In genomic region chr7:99371376-99371920, GRCh38 we compare ENCODE assay signal across 22 cellular contexts. TPM values are rescaled to one million over a fixed set of nuclear protein-coding genes. Genes with fewer than 3 reads are reported as not detected.
DNase-seq lines count a peak whose midpoint lies in the region; ATAC-seq, FAIRE-seq and TF ChIP-seq lines count a peak whose summit lies in the region.
"Had no signal": no experiment of that assay in that cellular context is flagged by ENCODE, and none has a peak within 500 bp of the region (broad histone marks: within the 10 kb centered on the region; RNA-seq: fewer than 3 reads in every experiment).

No MANE protein-coding gene starts in this region.

- no peak overlapping the region for H2BK12ac ChIP-seq in H9 (ENCODE audit: insufficient read length, low read depth, low read length)

- H2BK5ac ChIP-seq in H9 (ENCODE audit: insufficient read length, low read length), result no peak overlapping the region

- H3K79me1 ChIP-seq in H9 (ENCODE audit: insufficient read depth, low read depth, low read length, poor library complexity, severe bottlenecking), result no peaks in the 10 kb centered on the region

- H4K20me1 ChIP-seq in HepG2 (ENCODE audit: insufficient read depth, low read length), result 0 out of 2 replicates have a peak, but pooled peaks cover 2% of the 10 kb centered on the region
- no peaks in the 10 kb centered on the region for H4K20me1 ChIP-seq in H9 (ENCODE audit: control insufficient read depth, insufficient read depth, insufficient read length)

- CTCF ChIA-PET in HepG2 (lab: Yijun Ruan, JAX; ENCODE audit: low intra/inter-chr PET ratio, low total read pairs) (no interaction called here), WTC11 (lab: Charles Lee) (no interaction called here)

- BruUV-seq in HepG2 (replicated peaks; lab: Mats Ljungman, UMichigan), result no TSS peak

- H3K23ac ChIP-seq in H9 (ENCODE audit: insufficient read length, low read depth, low read length), result no peak overlapping the region

- H3K14ac ChIP-seq in H9 (ENCODE audit: insufficient read depth, low read length), result no peak overlapping the region

- peaks cover 0 to 10% (median 2%) of the 10 kb centered on the region in 3 donors for H3K36me3 Mint-ChIP-seq in naive thymus-derived CD8-positive, alpha-beta T cell
- no peaks in the 10 kb centered on the region for H3K36me3 Mint-ChIP-seq in WTC11
- peaks cover 6 to 10% (median 7%) of the 10 kb centered on the region in 3 experiments; a peak in 6 of 7 replicates for H3K36me3 Mint-ChIP-seq in H9 (ENCODE audit: insufficient read depth in 1 of 3, low read depth in 3 of 3)
- H3K36me3 Mint-ChIP-seq: activated naive CD8-positive, alpha-beta T cell; memory B cell had no signal

- no peak for DNase-seq in HepG2 (ENCODE audit: low spot score)
- no peak for DNase-seq in right lobe of liver
- DNase-seq in choroid plexus epithelial cell (ENCODE audit: low read depth), result peak; percentile 28
- no peak for DNase-seq in naive thymus-derived CD8-positive, alpha-beta T cell
- DNase-seq in gastrocnemius medialis, result no peak
- no peak for DNase-seq in WTC11 (ENCODE audit: low spot score)
- no peak for DNase-seq in H9
- no peak for DNase-seq in posterior cingulate gyrus
- DNase-seq: activated CD4-positive, alpha-beta memory T cell treated with anti-CD3 and anti-CD28 coated beads for 36 hours; activated CD4-positive, CD25-positive, alpha-beta regulatory T cell; dorsolateral prefrontal cortex; head of caudate nucleus; left cardiac atrium; NCI-H1105 treated with DMSO at 0.1 percent for 48 hours; NCI-H2081; NCI-H82; T1000 had no signal

- POLR2A ChIA-PET in HepG2 (lab: Yijun Ruan, JAX) (interaction anchor here (1.6 kb wide), 1 partner anchor 37 kb away, joined by 29 read pairs; the partner anchor contains the start of genes BUD31 and PDAP1), WTC11 (lab: Charles Lee) (interaction anchor here (2.0 kb wide), 1 partner anchor 22 kb away, joined by 8 read pairs; no protein-coding TSS in a partner anchor)
- POLR2A ChIA-PET in naive thymus-derived CD8-positive, alpha-beta T cell (lab: Charles Lee), result interaction anchor here (1.2 to 9.9 kb wide), 7 partner anchors 9 to 54 kb away, joined by 4 to 102 read pairs (median 14); partner anchors contain the start of genes BUD31 and PDAP1

- H3K36me3 ChIP-seq in HepG2 (replicated peaks in 1 of 2; ENCODE audit: control insufficient read depth in 1 of 2, insufficient read depth in 2 of 2, low read length in 2 of 2) (peaks cover 2 to 8% of the 10 kb centered on the region in 2 experiments; a peak in 3 of 5 replicates), right lobe of liver (peaks cover 0 to 9% (median 0%) of the 10 kb centered on the region in 4 donors), gastrocnemius medialis (peaks cover 0 to 13% of the 10 kb centered on the region in 2 donors)

- H3K27ac ChIP-seq in HepG2 (ENCODE audit: extremely low read length, insufficient read depth, low read length), result no peak overlapping the region
- no peak overlapping the region for H3K27ac ChIP-seq in right lobe of liver
- no peak overlapping the region for H3K27ac ChIP-seq in gastrocnemius medialis
- H3K27ac ChIP-seq in H9 (ENCODE audit: insufficient read length, low read depth, low read length), result no peak overlapping the region

- 92% methylated on average over 11 of the region's 11 CpGs for WGBS in HepG2 (ENCODE audit: low lambda C conversion rate)
- 89% methylated on average over 7 of the region's 11 CpGs for WGBS in right lobe of liver (ENCODE audit: insufficient coverage, low coverage, low lambda C conversion rate, missing lambda C conversion rate)
- no CpG with 5 or more reads among the region's 11 CpGs for WGBS in H9 (ENCODE audit: extremely low coverage, insufficient read length, low lambda C conversion rate)

- H3K27me3 ChIP-seq in HepG2 (ENCODE audit: control insufficient read depth in 1 of 2, insufficient read depth in 2 of 2, low read length in 2 of 2) (no peaks in the 10 kb centered on the region), right lobe of liver (no peaks in the 10 kb centered on the region), gastrocnemius medialis (no peaks in the 10 kb centered on the region), H9 (ENCODE audit: insufficient read depth, low read length) (no peaks in the 10 kb centered on the region)
- H3K27me3 ChIP-seq: dorsolateral prefrontal cortex had no signal

- FAIRE-seq in HepG2 (lab: Jason Lieb, UNC), result no peak
- FAIRE-seq: GM19239 had no signal

- H3K27ac Mint-ChIP-seq in naive thymus-derived CD8-positive, alpha-beta T cell, result peak overlapping the region in 8 of 10 donors; percentile 41 to 86 (median 64)
- no peak overlapping the region for H3K27ac Mint-ChIP-seq in WTC11
- H3K27ac Mint-ChIP-seq in H9, result 0 out of 7 replicates have a peak overlapping the region, but pooled peaks of 1 of the 3 experiments have one; percentile 15
- H3K27ac Mint-ChIP-seq: activated CD4-positive, alpha-beta memory T cell treated with anti-CD3 and anti-CD28 coated beads for 36 hours; activated naive CD8-positive, alpha-beta T cell; memory B cell had no signal

- TF ChIP-seq POLR2A in HepG2 (IDR thresholded peaks at IDR 0.05; ENCODE audit: insufficient read depth in 1 of 2, low read depth in 2 of 2, low read length in 2 of 2), result no peak
- no peak for TF ChIP-seq POLR2A in right lobe of liver (IDR thresholded peaks at IDR 0.05)
- no peak for TF ChIP-seq POLR2A in gastrocnemius medialis (IDR thresholded peaks at IDR 0.05)

- H3K9me3 Mint-ChIP-seq in naive thymus-derived CD8-positive, alpha-beta T cell, result no peaks in the 10 kb centered on the region
- no peaks in the 10 kb centered on the region for H3K9me3 Mint-ChIP-seq in WTC11
- H3K9me3 Mint-ChIP-seq in H9, result no peaks in the 10 kb centered on the region
- H3K9me3 Mint-ChIP-seq: activated CD4-positive, alpha-beta memory T cell treated with anti-CD3 and anti-CD28 coated beads for 36 hours; central memory CD8-positive, alpha-beta T cell; memory B cell had no signal

- peak overlapping the region in 1 of 10 donors; percentile 29 for H3K4me3 Mint-ChIP-seq in naive thymus-derived CD8-positive, alpha-beta T cell
- no peak overlapping the region for H3K4me3 Mint-ChIP-seq in WTC11
- H3K4me3 Mint-ChIP-seq in H9, result no peak overlapping the region
- H3K4me3 Mint-ChIP-seq: activated CD4-positive, alpha-beta memory T cell treated with anti-CD3 and anti-CD28 coated beads for 36 hours; activated naive CD8-positive, alpha-beta T cell; central memory CD8-positive, alpha-beta T cell; memory B cell had no signal

- H3K4me2 ChIP-seq in HepG2 (ENCODE audit: low read depth, low read length), result no peak overlapping the region
- H3K4me2 ChIP-seq in H9 (ENCODE audit: insufficient read depth, insufficient read length, low read length), result no peak overlapping the region

- no peak overlapping the region for H4K5ac ChIP-seq in H9 (ENCODE audit: insufficient read length, low read depth, low read length)

- H2BK120ac ChIP-seq in H9 (ENCODE audit: low read depth, low read length, poor library complexity, severe bottlenecking), result no peak overlapping the region

- peaks cover 3% of the 10 kb centered on the region for H3K23me2 ChIP-seq in H9 (ENCODE audit: insufficient read length, low read depth, low read length, poor library complexity, severe bottlenecking)

- intact Hi-C loops in HepG2 (cut with micrococcal nuclease; ENCODE audit: unreplicated experiment) (loop anchor here (5.0 kb wide), 1 partner anchor 36 kb away; the partner anchor contains the start of genes BUD31 and PDAP1), right lobe of liver (cut with DNase I) (no loop called here), gastrocnemius medialis (cut with DNase I; ENCODE audit: low total_unique reads) (no loop called here), posterior cingulate gyrus (cut with DNase I) (no loop called here)

- TF ChIP-seq EP300 in HepG2 (IDR thresholded peaks at IDR 0.05; ENCODE audit: low read depth in 2 of 2, low read length in 2 of 2), result no peak
- TF ChIP-seq EP300 in HepG2 (CRISPR knock-in tag; IDR thresholded peaks at IDR 0.05; ENCODE audit: borderline replicate concordance), result no peak

- TF ChIP-seq RAD21 in HepG2 (CRISPR knock-in tag; IDR thresholded peaks at IDR 0.05), result no peak

- H3K79me2 ChIP-seq in HepG2 (ENCODE audit: insufficient read depth, low read length) (peaks cover 5% of the 10 kb centered on the region), H9 (ENCODE audit: insufficient read depth, low read length) (no peaks in the 10 kb centered on the region)

- no peak overlapping the region for H2AK5ac ChIP-seq in H9 (ENCODE audit: insufficient read length, low read length)

- H3K9me3 ChIP-seq in HepG2 (ENCODE audit: low read length), result no peaks in the 10 kb centered on the region
- H3K9me3 ChIP-seq in right lobe of liver, result no peaks in the 10 kb centered on the region
- no peaks in the 10 kb centered on the region for H3K9me3 ChIP-seq in gastrocnemius medialis
- H3K9me3 ChIP-seq in H9 (ENCODE audit: control insufficient read depth, low read depth, low read length), result no peaks in the 10 kb centered on the region

- H3K4me1 Mint-ChIP-seq in naive thymus-derived CD8-positive, alpha-beta T cell, result peaks cover 6 to 26% (median 23%) of the 10 kb centered on the region in 4 donors
- H3K4me1 Mint-ChIP-seq in WTC11 (peaks cover 16% of the 10 kb centered on the region), H9 (peaks cover 8 to 9% of the 10 kb centered on the region in 2 experiments)
- H3K4me1 Mint-ChIP-seq: central memory CD8-positive, alpha-beta T cell; memory B cell had no signal

- no peak overlapping the region for H3K18ac ChIP-seq in H9 (ENCODE audit: insufficient read length, low read depth, low read length)

- H4K91ac ChIP-seq in H9 (ENCODE audit: insufficient read length, low read depth, low read length), result no peak overlapping the region

- H3K4ac ChIP-seq in H9 (ENCODE audit: low read depth, low read length), result no peak overlapping the region

- no peak overlapping the region for H3K4me3 ChIP-seq in HepG2 (replicated peaks in 1 of 3; ENCODE audit: insufficient read depth in 1 of 3, low read depth in 2 of 3, low read length in 3 of 3)
- no peak overlapping the region for H3K4me3 ChIP-seq in right lobe of liver
- no peak overlapping the region for H3K4me3 ChIP-seq in choroid plexus epithelial cell (ENCODE audit: low read depth, low read length)
- H3K4me3 ChIP-seq in gastrocnemius medialis, result no peak overlapping the region

- no peak overlapping the region for H3T11ph ChIP-seq in H9 (ENCODE audit: low read length)

- H3K4me1 ChIP-seq in HepG2 (ENCODE audit: insufficient read depth, low read length) (peaks cover 37% of the 10 kb centered on the region), right lobe of liver (peaks cover 0 to 23% (median 2%) of the 10 kb centered on the region in 4 donors), gastrocnemius medialis (peaks cover 0 to 9% of the 10 kb centered on the region in 2 donors), H9 (ENCODE audit: insufficient read depth, low read length) (peaks cover under 1% of the 10 kb centered on the region; the same call in 1 of the 2 replicates)

- H2BK15ac ChIP-seq in H9 (ENCODE audit: low read depth, low read length), result no peak overlapping the region

- H4K8ac ChIP-seq in H9 (replicated peaks; ENCODE audit: insufficient read length, low read depth, low read length), result no peak overlapping the region

- TF ChIP-seq CTCF in HepG2 (CRISPR knock-in tag; IDR thresholded peaks at IDR 0.05), result no peak
- no peak for TF ChIP-seq CTCF in right lobe of liver (IDR thresholded peaks at IDR 0.05)
- TF ChIP-seq CTCF in choroid plexus epithelial cell (conservative IDR thresholded peaks at IDR 0.05; ENCODE audit: low read depth, low read length), result no peak
- TF ChIP-seq CTCF in gastrocnemius medialis (IDR thresholded peaks at IDR 0.05 in 4 of 5, conservative IDR thresholded peaks at IDR 0.05 in 1 of 5), result no peak
- TF ChIP-seq CTCF in WTC11 (IDR thresholded peaks at IDR 0.05), result no peak
- TF ChIP-seq CTCF in H9 (conservative IDR thresholded peaks at IDR 0.05), result no peak

- 0 out of 2 replicates have a peak overlapping the region, but pooled peaks have one; percentile 3 for H3K9ac ChIP-seq in HepG2 (ENCODE audit: insufficient read depth, low read depth, low read length)
- no peak overlapping the region for H3K9ac ChIP-seq in H9 (ENCODE audit: extremely low read depth, insufficient read length, low read length)

- H2AFZ ChIP-seq in HepG2 (ENCODE audit: low read length) (no peak overlapping the region), H9 (ENCODE audit: low read length) (no peak overlapping the region)

- no peak overlapping the region for H2BK20ac ChIP-seq in H9 (ENCODE audit: low read depth, low read length, poor library complexity, severe bottlenecking)

- in situ Hi-C loops in HepG2 (cut with HindIII; ENCODE audit: extremely low pct_ligation_motif_present, low pct_unique_long_range_greater_than_20kb), result no loop called here
- in situ Hi-C loops in gastrocnemius medialis (cut with MboI; ENCODE audit: low sequenced_read_pairs in 4 of 4), result no loop called here

- no peak for ATAC-seq in HepG2
- no peak for ATAC-seq in right lobe of liver
- no peak for ATAC-seq in naive thymus-derived CD8-positive, alpha-beta T cell
- ATAC-seq in gastrocnemius medialis, result no peak
- no peak for ATAC-seq in WTC11
- ATAC-seq: left cardiac atrium, Right ventricle myocardium inferior had no signal

- H3K27me3 Mint-ChIP-seq in naive thymus-derived CD8-positive, alpha-beta T cell, result no peaks in the 10 kb centered on the region
- H3K27me3 Mint-ChIP-seq in WTC11 (ENCODE audit: low read depth) (peaks cover 12% of the 10 kb centered on the region), H9 (ENCODE audit: low read depth) (peaks cover 13% of the 10 kb centered on the region)
- H3K27me3 Mint-ChIP-seq: activated CD4-positive, alpha-beta memory T cell treated with anti-CD3 and anti-CD28 coated beads for 36 hours; activated naive CD8-positive, alpha-beta T cell; central memory CD8-positive, alpha-beta T cell; memory B cell had no signal

- H3K56ac ChIP-seq in H9 (ENCODE audit: insufficient read length, low read depth, low read length), result no peak overlapping the region

RNA-seq across cellular contexts. Expression of gene ARPC1B, which starts 3.1 kb away (rescaled TPM):
- total RNA-seq in HepG2 (2016; rRNA removed; fragmentation: Illumina TruSeq; extraction: Trizol) (89.1 and 92.2 TPM in 2 replicates), right lobe of liver (100 to 1,000 TPM in 2 of 6 experiments, 10 to 100 TPM in 4; 24.4 to 197 (median 52.7) TPM), gastrocnemius medialis (10 to 100 TPM; 24.7 to 38.7 (median 30.8) TPM), WTC11 (2021) (63.3 to 70.2 TPM (median 66.2 TPM) in 3 replicates), H9 (2021) (56.3 and 60.7 TPM in 2 replicates)
- 177 and 178 TPM in 2 replicates for total RNA-seq in HepG2 (2016; cell fraction: cytosol; rRNA removed; fragmentation: Illumina TruSeq; extraction: Trizol; ENCODE audit: low read depth)
- total RNA-seq in HepG2 (2016; cell fraction: insoluble cytoplasmic fraction; rRNA removed; fragmentation: Illumina TruSeq; extraction: Trizol), result 96.5 and 103 TPM in 2 replicates
- 193 and 196 TPM in 2 replicates for total RNA-seq in HepG2 (2016; cell fraction: membrane; rRNA removed; fragmentation: Illumina TruSeq; extraction: Trizol)
- total RNA-seq in HepG2 (2016; cell fraction: nucleus; rRNA removed; fragmentation: Illumina TruSeq; extraction: Trizol), result 40.7 and 55.8 TPM in 2 replicates
- polyA plus RNA-seq in HepG2 (2011; rRNA removed), result 72.9 and 89.3 TPM in 2 replicates
- polyA plus RNA-seq in HepG2 (2011; cell fraction: cytosol; rRNA removed), result 96.6 and 133 TPM in 2 replicates
- 99.1 and 115 TPM in 2 replicates for polyA plus RNA-seq in HepG2 (2011; cell fraction: nucleus; rRNA removed)
- polyA plus RNA-seq in HepG2 (2012), result 36.2 and 88.7 TPM in 2 replicates
- 263 and 307 TPM in 2 replicates for polyA plus RNA-seq in HepG2 (2016; cell fraction: cytosol; fragmentation: Illumina TruSeq; extraction: Trizol; ENCODE audit: low read depth)
- polyA plus RNA-seq in HepG2 (2016; cell fraction: insoluble cytoplasmic fraction; fragmentation: Illumina TruSeq; extraction: Trizol; ENCODE audit: low read depth), result 123 and 124 TPM in 2 replicates
- 224 and 233 TPM in 2 replicates for polyA plus RNA-seq in HepG2 (2016; cell fraction: membrane; fragmentation: Illumina TruSeq; extraction: Trizol; ENCODE audit: low read depth)
- 78.2 and 84.5 TPM in 2 replicates for polyA plus RNA-seq in HepG2 (2016; cell fraction: nucleus; fragmentation: Illumina TruSeq; extraction: Trizol; ENCODE audit: insufficient read depth, low read depth)
- 58.7 and 66.9 TPM in 2 replicates for polyA minus RNA-seq in HepG2 (2011; rRNA and poly(A)+ RNA removed; ENCODE audit: low replicate concordance)
- polyA minus RNA-seq in HepG2 (2011; cell fraction: cytosol; rRNA and poly(A)+ RNA removed), result 37.9 and 45.0 TPM in 2 replicates
- polyA minus RNA-seq in HepG2 (2011; cell fraction: nucleus; rRNA and poly(A)+ RNA removed), result 27.1 and 29.6 TPM in 2 replicates
- 100 to 1,000 TPM; 165 to 170 TPM for total RNA-seq in naive thymus-derived CD8-positive, alpha-beta T cell
- polyA plus RNA-seq in naive thymus-derived CD8-positive, alpha-beta T cell, result 100 to 1,000 TPM; 597 to 712 (median 662) TPM

RNA-seq across cellular contexts. Expression of gene PDAP1, which starts 36.9 kb away (rescaled TPM):
- total RNA-seq in HepG2 (2016; rRNA removed; fragmentation: Illumina TruSeq; extraction: Trizol), result 95.1 and 100 TPM in 2 replicates
- 15.0 and 19.2 TPM in 2 replicates for total RNA-seq in HepG2 (2016; cell fraction: cytosol; rRNA removed; fragmentation: Illumina TruSeq; extraction: Trizol; ENCODE audit: low read depth)
- total RNA-seq in HepG2 (2016; cell fraction: insoluble cytoplasmic fraction; rRNA removed; fragmentation: Illumina TruSeq; extraction: Trizol), result 90.3 and 105 TPM in 2 replicates
- 52.2 and 52.9 TPM in 2 replicates for total RNA-seq in HepG2 (2016; cell fraction: membrane; rRNA removed; fragmentation: Illumina TruSeq; extraction: Trizol)
- 30.1 and 33.8 TPM in 2 replicates for total RNA-seq in HepG2 (2016; cell fraction: nucleus; rRNA removed; fragmentation: Illumina TruSeq; extraction: Trizol)
- 12.8 and 13.0 TPM in 2 replicates for polyA plus RNA-seq in HepG2 (2011; rRNA removed)
- polyA plus RNA-seq in HepG2 (2011; cell fraction: cytosol; rRNA removed), result 19.6 and 25.2 TPM in 2 replicates
- 14.1 and 20.3 TPM in 2 replicates for polyA plus RNA-seq in HepG2 (2011; cell fraction: nucleus; rRNA removed)
- 53.9 and 81.7 TPM in 2 replicates for polyA plus RNA-seq in HepG2 (2012)
- polyA plus RNA-seq in HepG2 (2016; cell fraction: cytosol; fragmentation: Illumina TruSeq; extraction: Trizol; ENCODE audit: low read depth), result 38.3 and 39.1 TPM in 2 replicates
- polyA plus RNA-seq in HepG2 (2016; cell fraction: insoluble cytoplasmic fraction; fragmentation: Illumina TruSeq; extraction: Trizol; ENCODE audit: low read depth), result 158 and 188 TPM in 2 replicates
- polyA plus RNA-seq in HepG2 (2016; cell fraction: membrane; fragmentation: Illumina TruSeq; extraction: Trizol; ENCODE audit: low read depth), result 81.7 and 84.4 TPM in 2 replicates
- polyA plus RNA-seq in HepG2 (2016; cell fraction: nucleus; fragmentation: Illumina TruSeq; extraction: Trizol; ENCODE audit: insufficient read depth, low read depth), result 112 and 119 TPM in 2 replicates
- polyA minus RNA-seq in HepG2 (2011; rRNA and poly(A)+ RNA removed; ENCODE audit: low replicate concordance), result 11.3 and 20.5 TPM in 2 replicates
- polyA minus RNA-seq in HepG2 (2011; cell fraction: cytosol; rRNA and poly(A)+ RNA removed), result 9.1 and 13.5 TPM in 2 replicates
- 5.4 and 7.5 TPM in 2 replicates for polyA minus RNA-seq in HepG2 (2011; cell fraction: nucleus; rRNA and poly(A)+ RNA removed)
- 10 to 100 TPM; 36.3 to 52.9 (median 39.6) TPM for total RNA-seq in right lobe of liver
- total RNA-seq in naive thymus-derived CD8-positive, alpha-beta T cell, result 10 to 100 TPM; 70.2 to 75.1 TPM
- 10 to 100 TPM; 24.0 to 35.6 (median 33.4) TPM for polyA plus RNA-seq in naive thymus-derived CD8-positive, alpha-beta T cell
- 100 to 1,000 TPM in 3 of 4 donors, 10 to 100 TPM in 1; 81.7 to 258 (median 198) TPM for total RNA-seq in gastrocnemius medialis
- total RNA-seq in WTC11 (2021), result 157 to 177 TPM (median 160 TPM) in 3 replicates
- total RNA-seq in H9 (2021), result 150 and 160 TPM in 2 replicates

RNA-seq across cellular contexts. Expression of gene BUD31, which starts 37.3 kb away (rescaled TPM):
- total RNA-seq in HepG2 (2016; rRNA removed; fragmentation: Illumina TruSeq; extraction: Trizol) (79.1 and 101 TPM in 2 replicates), right lobe of liver (10 to 100 TPM; 25.6 to 49.2 (median 33.3) TPM), gastrocnemius medialis (10 to 100 TPM; 23.3 to 46.8 (median 28.0) TPM), WTC11 (2021) (98.4 to 99.5 TPM (median 98.7 TPM) in 3 replicates), H9 (2021) (104 TPM in 2 replicates)
- total RNA-seq in HepG2 (2016; cell fraction: cytosol; rRNA removed; fragmentation: Illumina TruSeq; extraction: Trizol; ENCODE audit: low read depth), result 107 and 126 TPM in 2 replicates
- total RNA-seq in HepG2 (2016; cell fraction: insoluble cytoplasmic fraction; rRNA removed; fragmentation: Illumina TruSeq; extraction: Trizol), result 82.3 and 106 TPM in 2 replicates
- 94.8 and 104 TPM in 2 replicates for total RNA-seq in HepG2 (2016; cell fraction: membrane; rRNA removed; fragmentation: Illumina TruSeq; extraction: Trizol)
- total RNA-seq in HepG2 (2016; cell fraction: nucleus; rRNA removed; fragmentation: Illumina TruSeq; extraction: Trizol), result 32.8 and 34.3 TPM in 2 replicates
- polyA plus RNA-seq in HepG2 (2011; rRNA removed), result 29.8 and 35.1 TPM in 2 replicates
- polyA plus RNA-seq in HepG2 (2011; cell fraction: cytosol; rRNA removed), result 28.0 and 29.4 TPM in 2 replicates
- 22.8 and 23.2 TPM in 2 replicates for polyA plus RNA-seq in HepG2 (2011; cell fraction: nucleus; rRNA removed)
- polyA plus RNA-seq in HepG2 (2012), result 43.3 and 47.1 TPM in 2 replicates
- polyA plus RNA-seq in HepG2 (2016; cell fraction: cytosol; fragmentation: Illumina TruSeq; extraction: Trizol; ENCODE audit: low read depth), result 95.5 and 116 TPM in 2 replicates
- polyA plus RNA-seq in HepG2 (2016; cell fraction: insoluble cytoplasmic fraction; fragmentation: Illumina TruSeq; extraction: Trizol; ENCODE audit: low read depth), result 107 and 115 TPM in 2 replicates
- 80.6 and 97.1 TPM in 2 replicates for polyA plus RNA-seq in HepG2 (2016; cell fraction: membrane; fragmentation: Illumina TruSeq; extraction: Trizol; ENCODE audit: low read depth)
- polyA plus RNA-seq in HepG2 (2016; cell fraction: nucleus; fragmentation: Illumina TruSeq; extraction: Trizol; ENCODE audit: insufficient read depth, low read depth), result 49.7 and 51.5 TPM in 2 replicates
- 27.6 and 30.9 TPM in 2 replicates for polyA minus RNA-seq in HepG2 (2011; rRNA and poly(A)+ RNA removed; ENCODE audit: low replicate concordance)
- 16.5 and 20.6 TPM in 2 replicates for polyA minus RNA-seq in HepG2 (2011; cell fraction: cytosol; rRNA and poly(A)+ RNA removed)
- polyA minus RNA-seq in HepG2 (2011; cell fraction: nucleus; rRNA and poly(A)+ RNA removed), result 17.6 and 25.0 TPM in 2 replicates
- 10 to 100 TPM; 61.7 to 74.6 TPM for total RNA-seq in naive thymus-derived CD8-positive, alpha-beta T cell
- polyA plus RNA-seq in naive thymus-derived CD8-positive, alpha-beta T cell, result 100 to 1,000 TPM; 151 to 216 (median 170) TPM

RNA-seq across cellular contexts. Expression of gene ARPC1A, which starts 45.8 kb away (rescaled TPM):
- total RNA-seq in HepG2 (2016; rRNA removed; fragmentation: Illumina TruSeq; extraction: Trizol) (88.5 and 89.7 TPM in 2 replicates), right lobe of liver (10 to 100 TPM; 50.0 to 78.0 (median 63.4) TPM), gastrocnemius medialis (10 to 100 TPM; 37.0 to 58.8 (median 44.1) TPM), WTC11 (2021) (149 to 160 TPM (median 150 TPM) in 3 replicates), H9 (2021) (169 TPM in 2 replicates)
- 352 and 381 TPM in 2 replicates for total RNA-seq in HepG2 (2016; cell fraction: cytosol; rRNA removed; fragmentation: Illumina TruSeq; extraction: Trizol; ENCODE audit: low read depth)
- 88.4 and 99.3 TPM in 2 replicates for total RNA-seq in HepG2 (2016; cell fraction: insoluble cytoplasmic fraction; rRNA removed; fragmentation: Illumina TruSeq; extraction: Trizol)
- 379 and 382 TPM in 2 replicates for total RNA-seq in HepG2 (2016; cell fraction: membrane; rRNA removed; fragmentation: Illumina TruSeq; extraction: Trizol)
- 36.5 and 43.0 TPM in 2 replicates for total RNA-seq in HepG2 (2016; cell fraction: nucleus; rRNA removed; fragmentation: Illumina TruSeq; extraction: Trizol)
- polyA plus RNA-seq in HepG2 (2011; rRNA removed), result 44.3 and 46.8 TPM in 2 replicates
- 69.4 and 70.9 TPM in 2 replicates for polyA plus RNA-seq in HepG2 (2011; cell fraction: cytosol; rRNA removed)
- 27.0 and 30.7 TPM in 2 replicates for polyA plus RNA-seq in HepG2 (2011; cell fraction: nucleus; rRNA removed)
- 77.3 and 81.6 TPM in 2 replicates for polyA plus RNA-seq in HepG2 (2012)
- polyA plus RNA-seq in HepG2 (2016; cell fraction: cytosol; fragmentation: Illumina TruSeq; extraction: Trizol; ENCODE audit: low read depth), result 628 and 647 TPM in 2 replicates
- 133 and 136 TPM in 2 replicates for polyA plus RNA-seq in HepG2 (2016; cell fraction: insoluble cytoplasmic fraction; fragmentation: Illumina TruSeq; extraction: Trizol; ENCODE audit: low read depth)
- 501 and 566 TPM in 2 replicates for polyA plus RNA-seq in HepG2 (2016; cell fraction: membrane; fragmentation: Illumina TruSeq; extraction: Trizol; ENCODE audit: low read depth)
- 71.6 and 84.3 TPM in 2 replicates for polyA plus RNA-seq in HepG2 (2016; cell fraction: nucleus; fragmentation: Illumina TruSeq; extraction: Trizol; ENCODE audit: insufficient read depth, low read depth)
- 89.0 and 132 TPM in 2 replicates for polyA minus RNA-seq in HepG2 (2011; rRNA and poly(A)+ RNA removed; ENCODE audit: low replicate concordance)
- 36.2 and 38.2 TPM in 2 replicates for polyA minus RNA-seq in HepG2 (2011; cell fraction: cytosol; rRNA and poly(A)+ RNA removed)
- polyA minus RNA-seq in HepG2 (2011; cell fraction: nucleus; rRNA and poly(A)+ RNA removed), result 21.1 and 31.1 TPM in 2 replicates
- 10 to 100 TPM; 45.5 to 47.2 TPM for total RNA-seq in naive thymus-derived CD8-positive, alpha-beta T cell
- 10 to 100 TPM; 42.7 to 74.8 (median 63.6) TPM for polyA plus RNA-seq in naive thymus-derived CD8-positive, alpha-beta T cell
